In the genomic region with DNA sequence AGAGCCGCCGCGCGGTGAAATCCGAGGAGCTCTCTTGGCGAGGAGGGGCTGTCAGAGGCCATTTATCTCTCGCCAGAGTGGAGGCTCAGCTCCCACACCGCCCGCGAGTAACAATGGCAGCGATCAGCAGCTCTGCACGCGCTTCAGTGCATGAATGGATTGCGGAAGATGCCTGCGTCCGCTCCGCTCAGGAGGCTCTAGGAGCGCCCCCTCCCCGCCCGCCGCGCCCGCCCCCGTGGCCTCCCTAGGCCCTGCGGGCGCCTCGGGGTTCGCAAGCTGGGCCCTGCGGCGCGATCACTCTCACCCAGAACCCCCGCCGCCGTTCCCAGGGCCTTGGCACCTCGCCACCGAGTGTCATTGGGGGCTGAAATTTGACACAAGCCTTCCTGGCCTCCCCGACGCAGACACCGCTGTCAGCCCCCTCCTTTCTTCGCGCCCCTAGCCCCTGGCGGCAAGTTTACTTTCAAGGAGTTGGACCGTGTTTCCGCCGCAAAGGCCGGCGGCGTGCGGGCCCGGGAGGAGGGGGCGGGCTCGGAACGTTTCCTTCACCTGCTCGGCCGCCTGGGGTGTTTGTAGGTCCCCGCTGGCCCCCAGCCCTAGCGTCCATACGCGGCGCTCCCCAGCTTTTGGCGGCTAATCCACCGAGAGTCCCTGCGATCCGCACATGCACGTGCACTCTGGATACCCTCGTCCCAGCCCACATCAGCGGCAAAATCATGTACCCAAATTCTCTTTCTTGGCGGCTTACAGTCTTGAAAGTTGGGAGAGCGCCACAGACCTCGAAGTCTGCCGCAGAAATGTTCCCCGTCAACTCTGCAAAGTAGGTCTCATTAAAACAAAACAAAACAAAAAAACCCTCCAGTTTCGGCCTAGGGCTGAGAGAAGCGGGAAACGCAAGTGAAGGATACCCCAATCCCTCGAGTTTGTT, we compare ENCODE assay signal across 7 cellular contexts. TPM values are rescaled to one million over a fixed set of nuclear protein-coding genes. Genes with fewer than 3 reads are reported as not detected.
DNase-seq lines count a peak whose midpoint lies in the region; ATAC-seq, FAIRE-seq and TF ChIP-seq lines count a peak whose summit lies in the region.

No MANE protein-coding gene starts in this region.

- FAIRE-seq in HepG2 (lab: Jason Lieb, UNC): no peak

- H3K36me3 ChIP-seq in HepG2 (replicated peaks in 1 of 2; ENCODE audit: control insufficient read depth in 1 of 2, insufficient read depth in 2 of 2, low read length in 2 of 2) (no peaks in the 10 kb centered on the region), stomach smooth muscle (ENCODE audit: control insufficient read depth in 2 of 2, insufficient read depth in 2 of 2, low read length in 2 of 2) (no peaks in the 10 kb centered on the region)

- no TSS peak for BruUV-seq in HepG2 (replicated peaks; lab: Mats Ljungman, UMichigan)

- H3K27ac ChIP-seq in HepG2 (ENCODE audit: extremely low read length, insufficient read depth, low read length) (peak overlapping the region; percentile 69), stomach smooth muscle (ENCODE audit: low read length) (no peak overlapping the region)

- H2AFZ ChIP-seq in HepG2 (ENCODE audit: low read length): no peak overlapping the region

- peak; percentile 61 for ATAC-seq in HepG2

- POLR2A ChIA-PET in HepG2 (lab: Yijun Ruan, JAX): interaction anchor here (0.9 to 2.9 kb wide), 6 partner anchors 9 to 64 kb away, joined by 3 to 23 read pairs (median 5); a partner anchor contains a TSS

- H3K4me2 ChIP-seq in HepG2 (ENCODE audit: low read depth, low read length): peak overlapping the region; percentile 74

- intact Hi-C loops in HepG2 (cut with micrococcal nuclease; ENCODE audit: unreplicated experiment): no loop called here

- H3K9ac ChIP-seq in HepG2 (ENCODE audit: insufficient read depth, low read depth, low read length): peak overlapping the region; percentile 73
- peak overlapping the region in 1 of 2 donors; percentile 60 for H3K9ac ChIP-seq in stomach smooth muscle (ENCODE audit: low read length in 2 of 2)

- no peak for TF ChIP-seq EP300 in HepG2 (IDR thresholded peaks at IDR 0.05; ENCODE audit: low read depth in 2 of 2, low read length in 2 of 2)
- no peak for TF ChIP-seq EP300 in HepG2 (CRISPR knock-in tag; IDR thresholded peaks at IDR 0.05; ENCODE audit: borderline replicate concordance)

- no peak for TF ChIP-seq CTCF in cardiac fibroblast (IDR thresholded peaks at IDR 0.05; ENCODE audit: low read depth, low read length)
- no peak for TF ChIP-seq CTCF in HepG2 (CRISPR knock-in tag; IDR thresholded peaks at IDR 0.05)

- CTCF ChIA-PET in HepG2 (lab: Yijun Ruan, JAX; ENCODE audit: low intra/inter-chr PET ratio, low total read pairs): no interaction called here

- H3K4me3 ChIP-seq in GM08714 (ENCODE audit: low read length): peak overlapping the region; percentile 20; the same call in 1 of the 2 replicates
- peak overlapping the region; percentile 43 to 44 for H3K4me3 ChIP-seq in cardiac fibroblast (replicated peaks in 1 of 2; ENCODE audit: low read depth in 2 of 2, low read length in 2 of 2)
- peak overlapping the region; percentile 65 to 74 (median 66); a peak in 5 of 6 replicates for H3K4me3 ChIP-seq in HepG2 (replicated peaks in 1 of 3; ENCODE audit: insufficient read depth in 1 of 3, low read depth in 2 of 3, low read length in 3 of 3)
- H3K4me3 ChIP-seq in stomach smooth muscle (ENCODE audit: low read length in 2 of 2): peak overlapping the region; percentile 43 to 68

- no peaks in the 10 kb centered on the region for H3K9me3 ChIP-seq in HepG2 (ENCODE audit: low read length)
- no peaks in the 10 kb centered on the region for H3K9me3 ChIP-seq in stomach smooth muscle (ENCODE audit: control insufficient read depth in 2 of 2, low read length in 2 of 2)

- peak in 1 of 2 experiments; percentile 41; a peak in 1 of 4 replicates for TF ChIP-seq POLR2A in HepG2 (IDR thresholded peaks at IDR 0.05; ENCODE audit: insufficient read depth in 1 of 2, low read depth in 2 of 2, low read length in 2 of 2)

- no peaks in the 10 kb centered on the region for H4K20me1 ChIP-seq in HepG2 (ENCODE audit: insufficient read depth, low read length)

- TF ChIP-seq RAD21 in HepG2 (CRISPR knock-in tag; IDR thresholded peaks at IDR 0.05): no peak

- H3K27me3 ChIP-seq in HepG2 (ENCODE audit: control insufficient read depth in 1 of 2, insufficient read depth in 2 of 2, low read length in 2 of 2): no peaks in the 10 kb centered on the region
- peaks cover 0 to 30% of the 10 kb centered on the region in 2 donors for H3K27me3 ChIP-seq in stomach smooth muscle (ENCODE audit: control insufficient read depth in 1 of 2, insufficient read depth in 2 of 2, low read length in 2 of 2)

- H3K4me1 ChIP-seq in HepG2 (ENCODE audit: insufficient read depth, low read length) (peaks cover 68% of the 10 kb centered on the region), stomach smooth muscle (ENCODE audit: control insufficient read depth, insufficient read depth, low read length) (peaks cover 23% of the 10 kb centered on the region)

- WGBS in HepG2 (ENCODE audit: low lambda C conversion rate): 90% methylated on average over 5 of the region's 76 CpGs

- H3K79me2 ChIP-seq in HepG2 (ENCODE audit: insufficient read depth, low read length): peaks cover 14% of the 10 kb centered on the region

- peak; percentile 61 for DNase-seq in NCI-H2107 (lab: John Stamatoyannopoulos, UW)
- peak in 1 of 2 donors; percentile 23 for DNase-seq in cardiac fibroblast (ENCODE audit: low read depth in 2 of 2)
- no peak for DNase-seq in HepG2 (ENCODE audit: low spot score)
- DNase-seq in germinal center (ENCODE audit: low spot score): no peak
- DNase-seq in NOMO-1 treated with DMSO at 0.1 percent for 48 hours (lab: John Stamatoyannopoulos, UW; ENCODE audit: unreplicated experiment): no peak

- in situ Hi-C loops in HepG2 (cut with HindIII; ENCODE audit: extremely low pct_ligation_motif_present, low pct_unique_long_range_greater_than_20kb): no loop called here

TF ChIP-seq in HepG2, 621 proteins besides CTCF, POLR2A, EP300 and RAD21 (continues in another document):
- TF ChIP-seq MIER2 (CRISPR knock-in tag; IDR thresholded peaks at IDR 0.05): no peak
- 0 out of 2 replicates have a peak, but pooled peaks have one; percentile 36 for TF ChIP-seq ZNF501 (CRISPR knock-in tag; IDR thresholded peaks at IDR 0.05)
- no peak; the same call in 2 of the 3 replicates for TF ChIP-seq MXI1 (IDR thresholded peaks at IDR 0.05; ENCODE audit: borderline replicate concordance, low read depth, low read length)
- TF ChIP-seq ETV6 (CRISPR knock-in tag; conservative IDR thresholded peaks at IDR 0.05): no peak
- TF ChIP-seq, protein P1, sequence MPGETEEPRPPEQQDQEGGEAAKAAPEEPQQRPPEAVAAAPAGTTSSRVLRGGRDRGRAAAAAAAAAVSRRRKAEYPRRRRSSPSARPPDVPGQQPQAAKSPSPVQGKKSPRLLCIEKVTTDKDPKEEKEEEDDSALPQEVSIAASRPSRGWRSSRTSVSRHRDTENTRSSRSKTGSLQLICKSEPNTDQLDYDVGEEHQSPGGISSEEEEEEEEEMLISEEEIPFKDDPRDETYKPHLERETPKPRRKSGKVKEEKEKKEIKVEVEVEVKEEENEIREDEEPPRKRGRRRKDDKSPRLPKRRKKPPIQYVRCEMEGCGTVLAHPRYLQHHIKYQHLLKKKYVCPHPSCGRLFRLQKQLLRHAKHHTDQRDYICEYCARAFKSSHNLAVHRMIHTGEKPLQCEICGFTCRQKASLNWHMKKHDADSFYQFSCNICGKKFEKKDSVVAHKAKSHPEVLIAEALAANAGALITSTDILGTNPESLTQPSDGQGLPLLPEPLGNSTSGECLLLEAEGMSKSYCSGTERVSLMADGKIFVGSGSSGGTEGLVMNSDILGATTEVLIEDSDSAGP (CRISPR knock-in tag; IDR thresholded peaks at IDR 0.05; ENCODE audit: borderline replicate concordance): peak; percentile 34; the same call in 1 of the 2 replicates
- TF ChIP-seq AKAP8 (CRISPR knock-in tag; IDR thresholded peaks at IDR 0.05): no peak
- no peak; the same call in 1 of the 2 replicates for TF ChIP-seq CEBPB (IDR thresholded peaks at IDR 0.05; ENCODE audit: borderline replicate concordance, low read depth, low read length)
- TF ChIP-seq RXRA (CRISPR knock-in tag; IDR thresholded peaks at IDR 0.05): no peak

RNA-seq across cellular contexts. Expression of a gene that starts 49.0 kb away (rescaled TPM):
- 15.2 and 18.6 TPM in 2 replicates for total RNA-seq in HepG2 (2016; rRNA removed; fragmentation: Illumina TruSeq; extraction: Trizol)
- 3.2 and 4.8 TPM in 2 replicates for total RNA-seq in HepG2 (2016; cell fraction: cytosol; rRNA removed; fragmentation: Illumina TruSeq; extraction: Trizol; ENCODE audit: low read depth)
- 13.9 and 15.9 TPM in 2 replicates for total RNA-seq in HepG2 (2016; cell fraction: insoluble cytoplasmic fraction; rRNA removed; fragmentation: Illumina TruSeq; extraction: Trizol)
- 7.4 and 7.6 TPM in 2 replicates for total RNA-seq in HepG2 (2016; cell fraction: membrane; rRNA removed; fragmentation: Illumina TruSeq; extraction: Trizol)
- total RNA-seq in HepG2 (2016; cell fraction: nucleus; rRNA removed; fragmentation: Illumina TruSeq; extraction: Trizol): 18.8 and 25.8 TPM in 2 replicates
- polyA plus RNA-seq in HepG2 (2011; rRNA removed): 14.3 and 15.2 TPM in 2 replicates
- polyA plus RNA-seq in HepG2 (2011; cell fraction: cytosol; rRNA removed): 11.5 and 13.8 TPM in 2 replicates
- 30.4 and 30.6 TPM in 2 replicates for polyA plus RNA-seq in HepG2 (2011; cell fraction: nucleus; rRNA removed)
- polyA plus RNA-seq in HepG2 (2012): 27.3 and 29.3 TPM in 2 replicates
- 1.2 and 1.3 TPM in 2 replicates for polyA plus RNA-seq in HepG2 (2016; cell fraction: cytosol; fragmentation: Illumina TruSeq; extraction: Trizol; ENCODE audit: low read depth)
- polyA plus RNA-seq in HepG2 (2016; cell fraction: insoluble cytoplasmic fraction; fragmentation: Illumina TruSeq; extraction: Trizol; ENCODE audit: low read depth): 17.4 and 18.4 TPM in 2 replicates
- polyA plus RNA-seq in HepG2 (2016; cell fraction: membrane; fragmentation: Illumina TruSeq; extraction: Trizol; ENCODE audit: low read depth): 1.3 and 1.9 TPM in 2 replicates
- polyA plus RNA-seq in HepG2 (2016; cell fraction: nucleus; fragmentation: Illumina TruSeq; extraction: Trizol; ENCODE audit: insufficient read depth, low read depth): 27.4 and 28.9 TPM in 2 replicates
- polyA minus RNA-seq in HepG2 (2011; rRNA and poly(A)+ RNA removed; ENCODE audit: low replicate concordance): 18.3 and 32.5 TPM in 2 replicates
- 40.3 and 40.4 TPM in 2 replicates for polyA minus RNA-seq in HepG2 (2011; cell fraction: cytosol; rRNA and poly(A)+ RNA removed)
- 31.8 TPM in 2 replicates for polyA minus RNA-seq in HepG2 (2011; cell fraction: nucleus; rRNA and poly(A)+ RNA removed)
